ENCODE assay signal across 16 cellular contexts in the genomic region with DNA sequence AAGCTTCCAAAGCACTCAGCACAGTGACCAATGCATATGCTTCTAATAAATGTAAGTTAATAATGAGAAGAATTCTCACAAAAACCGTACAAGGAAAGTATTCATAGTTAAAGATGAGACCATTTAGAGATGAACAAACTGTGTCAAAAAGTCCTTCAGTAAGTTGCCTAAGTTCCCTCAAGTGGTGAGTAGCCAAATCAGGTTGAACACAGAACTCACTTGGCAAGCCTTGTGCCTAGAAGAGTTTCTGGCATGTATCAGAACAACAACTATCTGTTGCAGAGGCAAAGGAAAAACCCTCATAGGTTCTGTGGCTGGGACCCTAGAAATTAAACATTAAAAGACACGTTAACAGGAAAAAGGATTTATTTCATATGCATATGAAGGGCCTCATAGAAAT.
DNase-seq lines count a peak whose midpoint lies in the region; ATAC-seq and TF ChIP-seq lines count a peak whose summit lies in the region.
"Had no signal": no experiment of that assay in that cellular context is flagged by ENCODE, and none has a peak within 500 bp of the region (broad histone marks: within the 10 kb centered on the region; RNA-seq: fewer than 3 reads in every experiment).

No MANE protein-coding gene starts in this region.

- H3K4me3 ChIP-seq in SJSA1 (no peak overlapping the region), fibroblast of pulmonary artery (replicated peaks; ENCODE audit: low read depth, low read length) (no peak overlapping the region), skeletal muscle satellite cell (ENCODE audit: low read length) (no peak overlapping the region)
- H3K4me3 ChIP-seq: dorsolateral prefrontal cortex had no signal

- no peak overlapping the region for H3K9ac ChIP-seq in skeletal muscle satellite cell (ENCODE audit: low read depth, low read length)

- peak overlapping the region; percentile 45; the same call in 1 of the 2 replicates for H3K27ac ChIP-seq in SJSA1
- H3K27ac ChIP-seq: dorsolateral prefrontal cortex had no signal

- peaks cover 0 to 12% of the 10 kb centered on the region in 2 donors for H3K9me3 Mint-ChIP-seq in activated naive CD4-positive, alpha-beta T cell treated with anti-CD3 and anti-CD28 coated beads, Interleukin-2, amount 50 U/mL, for 72 hours

- H3K36me3 ChIP-seq in SJSA1 (no peaks in the 10 kb centered on the region), skeletal muscle satellite cell (ENCODE audit: insufficient read depth, low read length) (no peaks in the 10 kb centered on the region)

- peaks cover 46% of the 10 kb centered on the region for H3K4me1 ChIP-seq in SJSA1 (replicated peaks)
- peaks cover 41% of the 10 kb centered on the region for H3K4me1 ChIP-seq in skeletal muscle satellite cell (ENCODE audit: control insufficient read depth, insufficient read depth, low read length)

- H3K36me3 Mint-ChIP-seq in activated naive CD4-positive, alpha-beta T cell treated with anti-CD3 and anti-CD28 coated beads, Interleukin-2, amount 50 U/mL, for 72 hours: peaks cover 0 to 21% of the 10 kb centered on the region in 2 donors

- H3K27ac Mint-ChIP-seq in activated naive CD4-positive, alpha-beta T cell treated with anti-CD3 and anti-CD28 coated beads, Interleukin-2, amount 50 U/mL, for 72 hours: no peak overlapping the region

- TF ChIP-seq CTCF in fibroblast of pulmonary artery (IDR thresholded peaks at IDR 0.05; ENCODE audit: low read length, missing control alignments): no peak

- peak; percentile 19 for ATAC-seq in GM21381 (IDR thresholded peaks at IDR 0.05; ENCODE audit: unreplicated experiment)
- ATAC-seq in activated naive CD4-positive, alpha-beta T cell treated with anti-CD3 and anti-CD28 coated beads, Interleukin-2, amount 50 U/mL, for 72 hours: no peak
- ATAC-seq: naive thymus-derived CD4-positive, alpha-beta T cell had no signal

- H3K27me3 ChIP-seq in SJSA1 (replicated peaks) (no peaks in the 10 kb centered on the region), skeletal muscle satellite cell (ENCODE audit: control insufficient read depth, insufficient read depth, low read length) (no peaks in the 10 kb centered on the region)

- DNase-seq in SJSA1 (ENCODE audit: low read depth in 1 of 2, low spot score in 2 of 2): no peak
- DNase-seq in fibroblast of pulmonary artery (ENCODE audit: low read depth): peak; percentile 20
- DNase-seq in superior temporal gyrus (ENCODE audit: extremely low spot score): no peak
- DNase-seq in activated naive CD4-positive, alpha-beta T cell treated with anti-CD3 and anti-CD28 coated beads, Interleukin-2, amount 50 U/mL, for 72 hours (ENCODE audit: low spot score in 2 of 2): no peak
- no peak for DNase-seq in NCI-H2029 (lab: John Stamatoyannopoulos, UW)
- DNase-seq in germinal center (ENCODE audit: low spot score): no peak
- DNase-seq: activated T-cell treated with anti-CD3 and anti-CD28 coated beads, Interleukin-2, amount 50 U/mL, for 48 hours; dorsolateral prefrontal cortex; naive thymus-derived CD4-positive, alpha-beta T cell; NCI-H1105; NCI-H510A; right cardiac atrium; stimulated activated CD4-positive, alpha-beta T cell treated with anti-CD3 and anti-CD28 coated beads, Interleukin-4, amount 100 ng/mL, for 4 hours; stimulated activated naive CD4-positive, alpha-beta T cell had no signal

- peak overlapping the region; percentile 57 for H3K4me2 ChIP-seq in skeletal muscle satellite cell (ENCODE audit: low read length)

- H3K9me3 ChIP-seq in SJSA1 (replicated peaks) (no peaks in the 10 kb centered on the region), skeletal muscle satellite cell (replicated peaks; ENCODE audit: low read length) (no peaks in the 10 kb centered on the region)
